Comparison of ENCODE assay signal across 15 cellular contexts in the genomic region with DNA sequence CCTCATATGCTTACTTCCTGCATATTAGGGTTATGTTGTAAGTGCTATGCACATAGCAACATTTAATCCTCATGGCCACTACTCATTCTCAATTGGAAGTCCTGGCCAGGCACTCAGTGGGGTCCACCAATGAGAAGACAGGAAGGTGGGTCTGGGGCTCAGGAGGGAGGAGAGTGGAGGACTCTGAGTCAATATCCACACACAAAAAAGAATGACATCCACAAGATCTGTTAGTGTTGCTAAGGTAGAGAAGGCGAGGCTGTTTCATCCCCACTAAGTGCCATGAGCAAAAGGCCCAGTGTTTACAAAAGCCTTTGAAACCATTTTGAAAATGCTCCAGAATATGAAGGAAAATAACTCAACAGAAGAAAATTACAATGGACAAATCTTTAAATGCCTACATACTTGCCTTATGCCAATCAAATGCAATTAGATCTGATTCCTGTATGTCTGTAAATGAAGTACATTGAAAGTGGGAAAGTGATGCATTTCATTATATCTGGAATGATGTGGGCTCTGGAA. TPM values are rescaled to one million over a fixed set of nuclear protein-coding genes. Genes with fewer than 3 reads are reported as not detected.
A peak's percentile ranks its signal among the peaks of the same experiment; 100 is the strongest.
DNase-seq lines count a peak whose midpoint lies in the region; ATAC-seq, FAIRE-seq and TF ChIP-seq lines count a peak whose summit lies in the region.
"Had no signal": no experiment of that assay in that cellular context is flagged by ENCODE, and none has a peak within 500 bp of the region (broad histone marks: within the 10 kb centered on the region; RNA-seq: fewer than 3 reads in every experiment).

No MANE protein-coding gene starts in this region.

- intact Hi-C loops in stomach (cut with DNase I; ENCODE audit: low total_unique reads) (loop anchor here (5.0 kb wide), 1 partner anchor 150 kb away; no protein-coding TSS in a partner anchor), transverse colon (cut with DNase I; ENCODE audit: low total_unique reads) (loop anchor here (5.0 kb wide), 2 partner anchors 140 to 155 kb away; a partner anchor contains a TSS)

- H3K4me3 ChIP-seq in A549 = no peak overlapping the region
- H3K4me3 ChIP-seq in fibroblast of the aortic adventitia (ENCODE audit: low read depth, low read length) = no peak overlapping the region
- no peak overlapping the region for H3K4me3 ChIP-seq in stomach
- H3K4me3 ChIP-seq in transverse colon = no peak overlapping the region
- H3K4me3 ChIP-seq: skin epidermis had no signal

- no peak for FAIRE-seq in A549 (lab: Jason Lieb, UNC)

- 83% methylated on average over 1 of the region's 1 CpG for WGBS in A549 (ENCODE audit: missing lambda C conversion rate)
- WGBS in stomach, 5 donors = 75 to 100% (median 76%) methylated on average over 1 of the region's 1 CpG
- WGBS in transverse colon (ENCODE audit: low coverage in 1 of 2), 2 donors = 94% methylated on average over 1 of the region's 1 CpG; no CpG with 5 or more reads in 1 of the 2 donors

- H3K4me1 ChIP-seq in A549 (peaks cover 48% of the 10 kb centered on the region), stomach (peaks cover 0 to 6% (median 0%) of the 10 kb centered on the region in 4 donors), transverse colon (no peaks in the 10 kb centered on the region)

- in situ Hi-C loops in transverse colon (cut with MboI; ENCODE audit: low pct_ligation_motif_present in 1 of 4, low pct_unique_long_range_greater_than_20kb in 1 of 4, low sequenced_read_pairs in 3 of 4) = loop anchor here (5.0 to 25.0 kb wide), 3 partner anchors 153 to 705 kb away; no protein-coding TSS in a partner anchor

- no peaks in the 10 kb centered on the region for H3K9me3 Mint-ChIP-seq in T-cell
- H3K9me3 Mint-ChIP-seq: activated T-cell treated with anti-CD3 and anti-CD28 coated beads, Interleukin-2, amount 50 U/mL, for 4 hours; CD8-positive, alpha-beta memory T cell had no signal

- H3K4me2 ChIP-seq in A549 = no peak overlapping the region

- TF ChIP-seq RAD21 in A549 (conservative IDR thresholded peaks at IDR 0.05 in 1 of 2, IDR thresholded peaks at IDR 0.05 in 1 of 2) = no peak

- POLR2A ChIA-PET in A549 (lab: Yijun Ruan, JAX) (no interaction called here), T-cell (lab: Charles Lee) (no interaction called here)

- peaks cover 19% of the 10 kb centered on the region for H3K9me3 ChIP-seq in A549
- peaks cover 0 to 5% (median 2%) of the 10 kb centered on the region in 4 donors for H3K9me3 ChIP-seq in stomach
- peaks cover 0 to 5% of the 10 kb centered on the region in 2 donors for H3K9me3 ChIP-seq in transverse colon

- peaks cover 0 to 2% (median 0%) of the 10 kb centered on the region in 3 donors for H3K4me1 Mint-ChIP-seq in T-cell
- H3K4me1 Mint-ChIP-seq: brain; CD8-positive, alpha-beta memory T cell had no signal

- TF ChIP-seq POLR2A in A549 (IDR thresholded peaks at IDR 0.05; ENCODE audit: low read length) (no peak), stomach (IDR thresholded peaks at IDR 0.05) (no peak), transverse colon (IDR thresholded peaks at IDR 0.05) (no peak)

- H3K27ac ChIP-seq in A549 (no peak overlapping the region), stomach (no peak overlapping the region), transverse colon (no peak overlapping the region)
- H3K27ac ChIP-seq: skin epidermis, WERI-Rb-1 had no signal

- DNase-seq in A549 (ENCODE audit: low read depth in 1 of 2, low spot score in 1 of 2) = peak; percentile 68 to 84
- peak; percentile 70 for DNase-seq in EH (ENCODE audit: low read depth)
- DNase-seq in T-cell = no peak
- peak; percentile 74 for DNase-seq in fibroblast of the aortic adventitia (ENCODE audit: low read depth)
- no peak for DNase-seq in HuH-7.5 (ENCODE audit: low spot score)
- no peak for DNase-seq in NCI-H748 treated with DMSO at 0.1 percent for 48 hours (lab: John Stamatoyannopoulos, UW)
- DNase-seq in stomach = no peak
- no peak for DNase-seq in transverse colon
- DNase-seq: activated T-cell treated with anti-CD3 and anti-CD28 coated beads, Interleukin-2, amount 50 U/mL, for 4 hours; CD8-positive, alpha-beta memory T cell; GOT3; NCI-H1930; WERI-Rb-1 had no signal

- H3K36me3 ChIP-seq in stomach = peaks cover 0 to 27% (median 22%) of the 10 kb centered on the region in 4 donors
- no peaks in the 10 kb centered on the region for H3K36me3 ChIP-seq in transverse colon
- H3K36me3 ChIP-seq: WERI-Rb-1 had no signal

- CTCF ChIA-PET in A549 (lab: Yijun Ruan, JAX) (interaction anchor here (0.8 to 1.4 kb wide), 2 partner anchors 15 to 18 kb away, joined by 3 to 4 read pairs; no protein-coding TSS in a partner anchor), T-cell (lab: Charles Lee) (interaction anchor here (0.7 to 1.4 kb wide), 3 partner anchors 153 to 1782 kb away, joined by 3 to 16 read pairs (median 8); no protein-coding TSS in a partner anchor)

- TF ChIP-seq EP300 in A549 (IDR thresholded peaks at IDR 0.05) (no peak), stomach (IDR thresholded peaks at IDR 0.05) (no peak), transverse colon (IDR thresholded peaks at IDR 0.05; ENCODE audit: low read depth) (no peak)

- peaks cover 2% of the 10 kb centered on the region for H3K36me3 Mint-ChIP-seq in T-cell
- H3K36me3 Mint-ChIP-seq: brain had no signal

- TF ChIP-seq CTCF in A549 (IDR thresholded peaks at IDR 0.05) (no peak), fibroblast of the aortic adventitia (IDR thresholded peaks at IDR 0.05; ENCODE audit: insufficient read depth, low read length) (no peak), stomach (IDR thresholded peaks at IDR 0.05) (no peak), transverse colon (IDR thresholded peaks at IDR 0.05) (no peak)

- no peaks in the 10 kb centered on the region for H3K27me3 ChIP-seq in stomach
- no peaks in the 10 kb centered on the region for H3K27me3 ChIP-seq in transverse colon

- peak overlapping the region; percentile 24 to 37 for H3K27ac Mint-ChIP-seq in T-cell

- H3K27me3 Mint-ChIP-seq in T-cell = no peaks in the 10 kb centered on the region
- H3K27me3 Mint-ChIP-seq: CD8-positive, alpha-beta memory T cell had no signal

- no peak overlapping the region for H3K4me3 Mint-ChIP-seq in T-cell
- H3K4me3 Mint-ChIP-seq: activated T-cell treated with anti-CD3 and anti-CD28 coated beads, Interleukin-2, amount 50 U/mL, for 4 hours; brain; CD8-positive, alpha-beta memory T cell had no signal

- peak; percentile 12 to 25 for ATAC-seq in A549
- no peak for ATAC-seq in T-cell (replicated peaks in 1 of 4)

TF ChIP-seq in A549, 52 proteins besides CTCF, POLR2A, EP300 and RAD21 (continues in another document):
- no peak for TF ChIP-seq KDM1A (IDR thresholded peaks at IDR 0.05; ENCODE audit: low read depth)
- TF ChIP-seq ESRRA (IDR thresholded peaks at IDR 0.05; ENCODE audit: borderline replicate concordance, low read length) = no peak
- peak; percentile 70 for TF ChIP-seq TFCP2L1 (CRISPR knock-in tag; IDR thresholded peaks at IDR 0.05)
- TF ChIP-seq ZNF302 (CRISPR knock-in tag; IDR thresholded peaks at IDR 0.05) = no peak
- TF ChIP-seq FOSB (CRISPR knock-in tag; IDR thresholded peaks at IDR 0.05) = peak; percentile 84
- no peak for TF ChIP-seq HDAC2 (IDR thresholded peaks at IDR 0.05)
- TF ChIP-seq RARB (CRISPR knock-in tag; IDR thresholded peaks at IDR 0.05) = peak; percentile 90
- TF ChIP-seq ZSCAN20 (CRISPR knock-in tag; IDR thresholded peaks at IDR 0.05) = no peak
- TF ChIP-seq HOXB13 (CRISPR knock-in tag; IDR thresholded peaks at IDR 0.05; ENCODE audit: low read depth) = no peak
- TF ChIP-seq, protein P1, sequence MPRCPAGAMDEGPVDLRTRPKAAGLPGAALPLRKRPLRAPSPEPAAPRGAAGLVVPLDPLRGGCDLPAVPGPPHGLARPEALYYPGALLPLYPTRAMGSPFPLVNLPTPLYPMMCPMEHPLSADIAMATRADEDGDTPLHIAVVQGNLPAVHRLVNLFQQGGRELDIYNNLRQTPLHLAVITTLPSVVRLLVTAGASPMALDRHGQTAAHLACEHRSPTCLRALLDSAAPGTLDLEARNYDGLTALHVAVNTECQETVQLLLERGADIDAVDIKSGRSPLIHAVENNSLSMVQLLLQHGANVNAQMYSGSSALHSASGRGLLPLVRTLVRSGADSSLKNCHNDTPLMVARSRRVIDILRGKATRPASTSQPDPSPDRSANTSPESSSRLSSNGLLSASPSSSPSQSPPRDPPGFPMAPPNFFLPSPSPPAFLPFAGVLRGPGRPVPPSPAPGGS (IDR thresholded peaks at IDR 0.05) = no peak
- no peak; the same call in 1 of the 2 replicates for TF ChIP-seq HOXB5 (CRISPR knock-in tag; IDR thresholded peaks at IDR 0.05)
- TF ChIP-seq MAFK (IDR thresholded peaks at IDR 0.05; ENCODE audit: partially characterized antibody) = no peak
- peak; percentile 94 for TF ChIP-seq HOXA7 (CRISPR knock-in tag; IDR thresholded peaks at IDR 0.05)
- TF ChIP-seq, protein P2, sequence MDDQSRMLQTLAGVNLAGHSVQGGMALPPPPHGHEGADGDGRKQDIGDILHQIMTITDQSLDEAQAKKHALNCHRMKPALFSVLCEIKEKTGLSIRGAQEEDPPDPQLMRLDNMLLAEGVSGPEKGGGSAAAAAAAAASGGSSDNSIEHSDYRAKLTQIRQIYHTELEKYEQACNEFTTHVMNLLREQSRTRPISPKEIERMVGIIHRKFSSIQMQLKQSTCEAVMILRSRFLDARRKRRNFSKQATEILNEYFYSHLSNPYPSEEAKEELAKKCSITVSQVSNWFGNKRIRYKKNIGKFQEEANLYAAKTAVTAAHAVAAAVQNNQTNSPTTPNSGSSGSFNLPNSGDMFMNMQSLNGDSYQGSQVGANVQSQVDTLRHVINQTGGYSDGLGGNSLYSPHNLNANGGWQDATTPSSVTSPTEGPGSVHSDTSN (IDR thresholded peaks at IDR 0.05) = no peak
- TF ChIP-seq JUNB (IDR thresholded peaks at IDR 0.05) = no peak
- no peak for TF ChIP-seq MAZ (IDR thresholded peaks at IDR 0.05; ENCODE audit: borderline replicate concordance, low read depth, low read length)
- TF ChIP-seq RFX5 (IDR thresholded peaks at IDR 0.05) = peak; percentile 95

RNA-seq across cellular contexts. Expression of a gene that starts 54.0 kb away (rescaled TPM):
- polyA plus RNA-seq in A549 (2011; rRNA removed) = 9.3 and 12.2 TPM in 2 replicates
- 7.2 and 10.3 TPM in 2 replicates for polyA plus RNA-seq in A549 (2012; cell fraction: cytosol; rRNA removed)
- 50.2 and 53.0 TPM in 2 replicates for polyA plus RNA-seq in A549 (2012; cell fraction: nucleus; rRNA removed)
- 6.8 to 7.5 TPM (median 6.9 TPM) in 3 replicates for polyA plus RNA-seq in A549 (2017; fragmentation: RNase III; extraction: RNeasy Plus Mini Kit Qiagen cat#74134 plus additional on column Dnase treatment)
- polyA minus RNA-seq in A549 (2011; rRNA and poly(A)+ RNA removed) = 20.7 and 22.7 TPM in 2 replicates
- 10 to 100 TPM in 2 of 5 donors, 1 to 10 TPM in 3; 5.6 to 13.0 (median 6.0) TPM for total RNA-seq in T-cell
- total RNA-seq in fibroblast of the aortic adventitia (ENCODE audit: low replicate concordance) = 14.9 and 55.9 TPM in 2 replicates
- 10 to 100 TPM; 14.7 to 78.1 (median 26.7) TPM for total RNA-seq in stomach
- polyA plus RNA-seq in stomach = 1 to 10 TPM; 1.6 to 2.6 (median 2.3) TPM
- 10 to 100 TPM in 2 of 4 donors, 1 to 10 TPM in 2; 4.9 to 50.0 (median 14.3) TPM for total RNA-seq in transverse colon

Comparison
In these comparisons a context has a peak if more than half of its experiments do, and no peak if none do; other contexts are left out.
1. ATAC-seq: peak in A549 (2 of 2); none in T-cell (0 of 4).
2. DNase-seq: peak in A549 (2 of 2), EH (single experiment) and fibroblast of the aortic adventitia (single experiment); none in T-cell (0 of 34), HuH-7.5 (single experiment), NCI-H748 treated with DMSO at 0.1 percent for 48 hours (single experiment), stomach (single experiment) and transverse colon (single experiment).